In genomic region chr16:1378087-1378803, GRCh38 we compare ENCODE assay signal across 1 cellular context.
A peak's percentile ranks its signal among the peaks of the same experiment; 100 is the strongest.
TF ChIP-seq lines count a peak whose summit lies in the region.

No MANE protein-coding gene starts in this region.

TF ChIP-seq in K562, 482 proteins besides CTCF, POLR2A, EP300 and RAD21 (continued from another document):
- TF ChIP-seq KAT7 (CRISPR knock-in tag; IDR thresholded peaks at IDR 0.05; ENCODE audit: borderline replicate concordance) (peak; percentile 46; the same call in 1 of the 2 replicates), KDM5B (IDR thresholded peaks at IDR 0.05; ENCODE audit: insufficient replicate concordance, low read depth, low read length) (peak; percentile 28), CHD1 (IDR thresholded peaks at IDR 0.05; ENCODE audit: low read length) (peak; percentile 76), ZNF830 (CRISPR knock-in tag; IDR thresholded peaks at IDR 0.05) (no peak), NELFE (IDR thresholded peaks at IDR 0.05; ENCODE audit: insufficient read depth, insufficient read length) (no peak), POLR2G (IDR thresholded peaks at IDR 0.05; ENCODE audit: low read depth, low read length) (peak; percentile 53), CUX1 (CRISPR knock-in tag; IDR thresholded peaks at IDR 0.05) (no peak)
- TF ChIP-seq, protein P1, sequence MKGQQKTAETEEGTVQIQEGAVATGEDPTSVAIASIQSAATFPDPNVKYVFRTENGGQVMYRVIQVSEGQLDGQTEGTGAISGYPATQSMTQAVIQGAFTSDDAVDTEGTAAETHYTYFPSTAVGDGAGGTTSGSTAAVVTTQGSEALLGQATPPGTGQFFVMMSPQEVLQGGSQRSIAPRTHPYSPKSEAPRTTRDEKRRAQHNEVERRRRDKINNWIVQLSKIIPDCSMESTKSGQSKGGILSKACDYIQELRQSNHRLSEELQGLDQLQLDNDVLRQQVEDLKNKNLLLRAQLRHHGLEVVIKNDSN (CRISPR knock-in tag; IDR thresholded peaks at IDR 0.05): peak; percentile 1; the same call in 1 of the 2 replicates
- TF ChIP-seq, protein P2, sequence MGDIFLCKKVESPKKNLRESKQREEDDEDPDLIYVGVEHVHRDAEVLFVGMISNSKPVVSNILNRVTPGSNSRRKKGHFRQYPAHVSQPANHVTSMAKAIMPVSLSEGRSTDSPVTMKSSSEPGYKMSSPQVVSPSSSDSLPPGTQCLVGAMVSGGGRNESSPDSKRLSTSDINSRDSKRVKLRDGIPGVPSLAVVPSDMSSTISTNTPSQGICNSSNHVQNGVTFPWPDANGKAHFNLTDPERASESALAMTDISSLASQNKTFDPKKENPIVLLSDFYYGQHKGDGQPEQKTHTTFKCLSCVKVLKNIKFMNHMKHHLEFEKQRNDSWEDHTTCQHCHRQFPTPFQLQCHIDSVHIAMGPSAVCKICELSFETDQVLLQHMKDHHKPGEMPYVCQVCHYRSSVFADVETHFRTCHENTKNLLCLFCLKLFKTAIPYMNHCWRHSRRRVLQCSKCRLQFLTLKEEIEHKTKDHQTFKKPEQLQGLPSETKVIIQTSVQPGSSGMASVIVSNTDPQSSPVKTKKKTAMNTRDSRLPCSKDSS (IDR thresholded peaks at IDR 0.05; ENCODE audit: low read depth, partially characterized antibody): no peak
